In the genomic region with DNA sequence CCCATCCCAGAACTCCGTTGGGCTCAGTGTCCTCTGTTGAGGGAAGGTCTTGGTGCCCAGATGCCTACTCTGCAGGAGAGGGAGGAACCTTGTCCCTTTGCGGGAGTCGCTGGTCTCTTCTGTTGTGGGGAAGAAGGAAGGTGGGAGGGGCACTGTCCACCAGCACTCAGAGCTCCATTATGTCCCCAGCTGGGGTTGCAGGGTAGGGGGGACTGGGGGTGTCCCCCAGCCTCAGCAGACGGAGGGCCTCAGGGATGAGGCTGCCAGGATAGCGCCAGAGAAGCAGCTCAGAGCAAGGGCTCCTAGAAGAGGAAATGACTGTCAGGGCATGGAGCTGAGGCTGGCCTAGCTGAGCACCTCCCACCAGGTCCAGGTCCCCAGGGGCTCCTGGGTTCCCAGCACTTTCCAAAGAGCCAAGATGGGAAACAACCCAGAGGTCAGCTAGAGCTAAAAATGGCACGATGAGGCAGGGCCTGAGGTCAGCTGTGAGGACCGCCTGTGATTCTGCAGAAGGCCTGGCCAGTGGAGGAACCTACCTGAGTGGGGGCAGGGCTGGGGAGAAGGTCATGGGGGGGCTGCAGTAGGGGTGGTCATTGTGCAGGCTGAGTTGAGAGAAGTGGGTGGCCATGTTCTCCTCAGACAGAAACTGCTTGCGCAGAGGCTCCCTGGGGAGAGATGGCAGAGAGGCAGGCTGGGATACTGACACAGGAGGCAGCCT, we compare ENCODE assay signal across 1 cellular context.
TF ChIP-seq lines count a peak whose summit lies in the region.

No MANE protein-coding gene starts in this region.

TF ChIP-seq in HCT116, 20 proteins besides CTCF, POLR2A, EP300 and RAD21:
- TF ChIP-seq, protein P1, sequence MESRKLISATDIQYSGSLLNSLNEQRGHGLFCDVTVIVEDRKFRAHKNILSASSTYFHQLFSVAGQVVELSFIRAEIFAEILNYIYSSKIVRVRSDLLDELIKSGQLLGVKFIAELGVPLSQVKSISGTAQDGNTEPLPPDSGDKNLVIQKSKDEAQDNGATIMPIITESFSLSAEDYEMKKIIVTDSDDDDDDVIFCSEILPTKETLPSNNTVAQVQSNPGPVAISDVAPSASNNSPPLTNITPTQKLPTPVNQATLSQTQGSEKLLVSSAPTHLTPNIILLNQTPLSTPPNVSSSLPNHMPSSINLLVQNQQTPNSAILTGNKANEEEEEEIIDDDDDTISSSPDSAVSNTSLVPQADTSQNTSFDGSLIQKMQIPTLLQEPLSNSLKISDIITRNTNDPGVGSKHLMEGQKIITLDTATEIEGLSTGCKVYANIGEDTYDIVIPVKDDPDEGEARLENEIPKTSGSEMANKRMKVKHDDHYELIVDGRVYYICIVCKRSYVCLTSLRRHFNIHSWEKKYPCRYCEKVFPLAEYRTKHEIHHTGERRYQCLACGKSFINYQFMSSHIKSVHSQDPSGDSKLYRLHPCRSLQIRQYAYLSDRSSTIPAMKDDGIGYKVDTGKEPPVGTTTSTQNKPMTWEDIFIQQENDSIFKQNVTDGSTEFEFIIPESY (IDR thresholded peaks at IDR 0.05; ENCODE audit: extremely low read depth, insufficient replicate concordance, low read length): peak; percentile 10
- TF ChIP-seq EGR1 (IDR thresholded peaks at IDR 0.05; ENCODE audit: low read depth) (no peak), EZH2phosphoT487 (IDR thresholded peaks at IDR 0.05; ENCODE audit: borderline replicate concordance) (no peak), POLR2AphosphoS5 (IDR thresholded peaks at IDR 0.05; ENCODE audit: low read depth, low read length) (peak; percentile 89)
